Comparison of ENCODE assay signal across 13 cellular contexts in the genomic region with DNA sequence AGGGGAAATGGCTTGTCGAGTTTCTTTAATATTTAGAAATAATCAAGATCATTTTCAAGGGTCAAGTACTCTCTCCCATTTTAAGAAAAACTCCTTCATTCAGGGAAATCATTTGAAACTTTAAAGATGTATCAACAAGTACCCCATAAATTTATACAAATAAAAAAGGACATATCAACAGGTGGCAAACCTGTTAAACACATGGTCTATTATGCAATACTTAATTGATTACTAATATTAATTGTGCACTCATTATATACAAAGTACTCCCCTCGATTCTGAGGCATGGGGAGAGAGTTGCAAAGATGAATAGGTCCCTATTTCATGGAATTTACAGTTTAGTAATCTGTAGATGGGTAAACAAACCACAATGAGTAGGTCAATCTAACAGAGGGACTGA.
"Had no signal": no experiment of that assay in that cellular context is flagged by ENCODE, and none has a peak within 500 bp of the region (broad histone marks: within the 10 kb centered on the region; RNA-seq: fewer than 3 reads in every experiment).

No MANE protein-coding gene starts in this region.

- H3K36me3 Mint-ChIP-seq: naive thymus-derived CD8-positive, alpha-beta T cell; stimulated activated naive B cell treated with anti-CD40 and anti-IgM and Interleukin-4, amounts not matched to agents 10 μg/mL and 1 μg/mL and 100 μg/mL, for 72 hours had no signal

- H3K36me3 ChIP-seq: heart right ventricle, neutrophil, tibial nerve, upper lobe of right lung, vagina had no signal

- ATAC-seq: naive thymus-derived CD8-positive, alpha-beta T cell; stimulated activated naive B cell treated with anti-CD40 and anti-IgM and Interleukin-4, amounts not matched to agents 10 μg/mL and 1 μg/mL and 100 μg/mL, for 72 hours; stimulated activated naive CD8-positive, alpha-beta T cell treated with anti-CD3 and anti-CD28 coated beads, Interleukin-15, amount 100 ng/mL, for 72 hours had no signal

- H3K4me3 ChIP-seq: mucosa of descending colon, testis, tibial nerve, upper lobe of right lung had no signal

- H3K27me3 ChIP-seq: heart right ventricle, testis, tibial nerve, upper lobe of right lung, vagina had no signal

- H3K27ac ChIP-seq: heart right ventricle, neutrophil, psoas muscle, testis, tibial nerve, upper lobe of right lung, vagina had no signal

- H3K4me1 ChIP-seq: psoas muscle had no signal

- H3K9me3 ChIP-seq: heart right ventricle, mucosa of descending colon, neutrophil, psoas muscle, testis, tibial nerve, upper lobe of right lung, vagina had no signal

- FAIRE-seq: frontal cortex had no signal

- H3K9me3 Mint-ChIP-seq: naive thymus-derived CD8-positive, alpha-beta T cell; stimulated activated naive B cell treated with anti-CD40 and anti-IgM and Interleukin-4, amounts not matched to agents 10 μg/mL and 1 μg/mL and 100 μg/mL, for 72 hours; stimulated activated naive CD8-positive, alpha-beta T cell treated with anti-CD3 and anti-CD28 coated beads, Interleukin-15, amount 100 ng/mL, for 72 hours had no signal

- DNase-seq: cortex of kidney had no signal

- H3K27ac Mint-ChIP-seq: stimulated activated naive B cell treated with anti-CD40 and anti-IgM and Interleukin-4, amounts not matched to agents 10 μg/mL and 1 μg/mL and 100 μg/mL, for 72 hours; stimulated activated naive CD8-positive, alpha-beta T cell treated with anti-CD3 and anti-CD28 coated beads, Interleukin-15, amount 100 ng/mL, for 72 hours had no signal

- H3K27me3 Mint-ChIP-seq: stimulated activated naive B cell treated with anti-CD40 and anti-IgM and Interleukin-4, amounts not matched to agents 10 μg/mL and 1 μg/mL and 100 μg/mL, for 72 hours had no signal
